1 cellular context compared by ENCODE assay signal in genomic region chr18:24754572-24754971, GRCh38.
TF ChIP-seq lines count a peak whose summit lies in the region.

No MANE protein-coding gene starts in this region.

TF ChIP-seq in IMR-90, 13 proteins besides CTCF, POLR2A, EP300 and RAD21 (continued from another document):
- no peak for TF ChIP-seq ELK1 (IDR thresholded peaks at IDR 0.05; ENCODE audit: borderline replicate concordance, low read depth, low read length)
- TF ChIP-seq USF2 (IDR thresholded peaks at IDR 0.05; ENCODE audit: low read depth, low read length): no peak
- no peak for TF ChIP-seq NFE2L2 (IDR thresholded peaks at IDR 0.05; ENCODE audit: low read depth, low read length)
- no peak for TF ChIP-seq RFX5 (IDR thresholded peaks at IDR 0.05; ENCODE audit: low read depth, low read length)
- TF ChIP-seq CEBPB (IDR thresholded peaks at IDR 0.05; ENCODE audit: low read depth, low read length): no peak
